ENCODE assay signal across 33 cellular contexts in the genomic region with DNA sequence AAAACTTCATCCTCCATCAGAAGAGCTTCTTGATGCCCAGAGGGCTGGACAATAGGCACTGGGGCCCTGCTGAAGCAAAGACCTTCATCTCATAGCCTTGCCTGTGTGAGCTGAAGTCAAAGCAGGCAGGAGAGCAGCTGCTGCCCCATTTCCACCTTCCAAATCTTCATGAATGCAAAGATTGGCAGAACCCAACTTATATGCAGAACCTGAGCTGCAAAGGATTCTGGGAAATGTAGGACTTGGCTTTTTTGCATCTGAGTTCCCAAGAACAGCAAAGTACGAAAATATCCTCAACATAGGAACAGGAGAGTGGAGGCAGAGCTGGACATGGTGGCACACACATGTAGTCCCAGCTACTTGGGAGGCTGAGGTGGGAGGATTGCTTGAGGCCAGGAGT. TPM values are rescaled to one million over a fixed set of nuclear protein-coding genes. Genes with fewer than 3 reads are reported as not detected.
"Had no signal": no experiment of that assay in that cellular context is flagged by ENCODE, and none has a peak within 500 bp of the region (broad histone marks: within the 10 kb centered on the region; RNA-seq: fewer than 3 reads in every experiment).

No MANE protein-coding gene starts in this region.

- H3K27me3 Mint-ChIP-seq: naive thymus-derived CD8-positive, alpha-beta T cell; natural killer cell treated with Interleukin-12 subunit alpha and Interleukin-12 subunit beta and Interleukin-15 and Interleukin-18, amount 100 ng/mL, for 72 hours; stimulated activated memory B cell treated with anti-CD40 and anti-IgM and Interleukin-4, amounts not matched to agents 10 μg/mL and 1 μg/mL and 100 μg/mL, for 72 hours; stimulated activated naive CD8-positive, alpha-beta T cell treated with anti-CD3 and anti-CD28 coated beads, Interleukin-15, amount 100 ng/mL, for 72 hours; type B pancreatic cell had no signal

- H3K9me3 Mint-ChIP-seq: natural killer cell treated with Interleukin-12 subunit alpha and Interleukin-12 subunit beta and Interleukin-15 and Interleukin-18, amount 100 ng/mL, for 72 hours; stimulated activated naive CD8-positive, alpha-beta T cell treated with anti-CD3 and anti-CD28 coated beads, Interleukin-15, amount 100 ng/mL, for 72 hours; type B pancreatic cell had no signal

- H3K4me2 ChIP-seq: smooth muscle cell had no signal

- H3K9me3 ChIP-seq: neutrophil, pancreas, suprapubic skin, testis, transverse colon, upper lobe of right lung, uterus had no signal

- H3K4me3 Mint-ChIP-seq: naive thymus-derived CD8-positive, alpha-beta T cell; natural killer cell treated with Interleukin-12 subunit alpha and Interleukin-12 subunit beta and Interleukin-15 and Interleukin-18, amount 100 ng/mL, for 72 hours; nephron progenitor cell; neural crest cell; stimulated activated memory B cell treated with anti-CD40 and anti-IgM and Interleukin-4, amounts not matched to agents 10 μg/mL and 1 μg/mL and 100 μg/mL, for 72 hours; stimulated activated naive CD8-positive, alpha-beta T cell treated with anti-CD3 and anti-CD28 coated beads, Interleukin-15, amount 100 ng/mL, for 72 hours; type B pancreatic cell had no signal

- H3K4me3 ChIP-seq: pancreas, psoas muscle, skin epidermis, smooth muscle cell, spleen, suprapubic skin, testis, tibial artery, transverse colon, upper lobe of right lung, uterus had no signal

- H3K27ac Mint-ChIP-seq: naive thymus-derived CD8-positive, alpha-beta T cell; natural killer cell treated with Interleukin-12 subunit alpha and Interleukin-12 subunit beta and Interleukin-15 and Interleukin-18, amount 100 ng/mL, for 72 hours; nephron progenitor cell; stimulated activated memory B cell treated with anti-CD40 and anti-IgM and Interleukin-4, amounts not matched to agents 10 μg/mL and 1 μg/mL and 100 μg/mL, for 72 hours; type B pancreatic cell had no signal

- H3K27me3 ChIP-seq: neutrophil, pancreas, spleen, suprapubic skin, testis, tibial artery, transverse colon, upper lobe of right lung, uterus had no signal

- ATAC-seq: naive thymus-derived CD8-positive, alpha-beta T cell; natural killer cell treated with Interleukin-12 subunit alpha and Interleukin-12 subunit beta and Interleukin-15 and Interleukin-18, amount 100 ng/mL, for 72 hours; pancreas; psoas muscle; right cardiac atrium; sciatic nerve; stimulated activated memory B cell treated with anti-CD40 and anti-IgM and Interleukin-4, amounts not matched to agents 10 μg/mL and 1 μg/mL and 100 μg/mL, for 72 hours; stimulated activated naive CD8-positive, alpha-beta T cell treated with anti-CD3 and anti-CD28 coated beads, Interleukin-15, amount 100 ng/mL, for 72 hours; stimulated activated naive CD8-positive, alpha-beta T cell treated with anti-CD3 and anti-CD28 coated beads, Interleukin-15, Interleukin-2, amounts not matched to agents 100 U/mL and 50 U/mL, for 24 hours; upper lobe of right lung had no signal

- H3K4me1 Mint-ChIP-seq: naive thymus-derived CD8-positive, alpha-beta T cell; nephron progenitor cell; neural crest cell; stimulated activated memory B cell treated with anti-CD40 and anti-IgM and Interleukin-4, amounts not matched to agents 10 μg/mL and 1 μg/mL and 100 μg/mL, for 72 hours had no signal

- FAIRE-seq: pancreas had no signal

- DNase-seq: naive thymus-derived CD8-positive, alpha-beta T cell; nephron progenitor cell; nucleus accumbens; pancreas; psoas muscle; spleen; stimulated activated CD4-positive, alpha-beta T cell treated with anti-CD3 and anti-CD28 coated beads, Interleukin-12 subunit alpha, Interleukin-12 subunit beta, amount 100 ng/mL, for 4 hours; stimulated activated CD4-positive, alpha-beta T cell treated with anti-CD3 and anti-CD28 coated beads, Interleukin-1b, Interleukin-23, amount 100 ng/mL, for 48 hours; stimulated activated CD4-positive, alpha-beta T cell treated with anti-CD3 and anti-CD28 coated beads, Interleukin-4, amount 100 ng/mL, for 1 hour; stimulated activated CD4-positive, alpha-beta T cell treated with anti-CD3 and anti-CD28 coated beads, Interleukin-4, amount 100 ng/mL, for 4 hours; stimulated activated CD8-positive, alpha-beta memory T cell treated with anti-CD3 and anti-CD28 coated beads, Interleukin-4, amount 100 ng/mL, for 48 hours; stimulated activated naive CD4-positive, alpha-beta T cell; stimulated activated naive CD8-positive, alpha-beta T cell treated with anti-CD3 and anti-CD28 coated beads, Interleukin-15, amount 100 ng/mL, for 72 hours; stimulated activated naive CD8-positive, alpha-beta T cell treated with anti-CD3 and anti-CD28 coated beads, Interleukin-15, Interleukin-2, amounts not matched to agents 100 U/mL and 50 U/mL, for 24 hours; substantia nigra; testis; tibial artery; transverse colon; upper lobe of right lung; uterus had no signal

- H3K4me1 ChIP-seq: pancreas, spleen, transverse colon, upper lobe of right lung, uterus had no signal

- H3K36me3 ChIP-seq: uterus had no signal

- H3K27ac ChIP-seq: neutrophil, pancreas, psoas muscle, skin epidermis, spleen, suprapubic skin, testis, tibial artery, transverse colon, upper lobe of right lung, uterus had no signal

RNA-seq across cellular contexts. Expression of a gene that starts 30.8 kb away (rescaled TPM):
- total RNA-seq: naive thymus-derived CD8-positive, alpha-beta T cell; neural crest cell; omental fat pad; osteocyte; renal cortical epithelial cell; sciatic nerve; smooth muscle cell; suprapubic skin had no signal
- polyA plus RNA-seq: naive thymus-derived CD8-positive, alpha-beta T cell; smooth muscle cell had no signal

RNA-seq across cellular contexts. Expression of a gene that starts 46.6 kb away (rescaled TPM):
- total RNA-seq: naive thymus-derived CD8-positive, alpha-beta T cell; natural killer cell treated with Interleukin-12 subunit alpha and Interleukin-12 subunit beta and Interleukin-15 and Interleukin-18, amount 100 ng/mL, for 72 hours; renal cortical epithelial cell had no signal
- polyA plus RNA-seq: naive thymus-derived CD8-positive, alpha-beta T cell had no signal

RNA-seq across cellular contexts. Expression of a gene that starts 48.7 kb away (rescaled TPM):
- total RNA-seq: naive thymus-derived CD8-positive, alpha-beta T cell; natural killer cell treated with Interleukin-12 subunit alpha and Interleukin-12 subunit beta and Interleukin-15 and Interleukin-18, amount 100 ng/mL, for 72 hours; neural crest cell; osteocyte; right cardiac atrium; sciatic nerve; transverse colon had no signal
- polyA plus RNA-seq: naive thymus-derived CD8-positive, alpha-beta T cell had no signal
